In genomic region chr10:98956576-98957260, GRCh38 we compare ENCODE assay signal across 19 cellular contexts.
DNase-seq lines count a peak whose midpoint lies in the region; ATAC-seq and TF ChIP-seq lines count a peak whose summit lies in the region.
"Had no signal": no experiment of that assay in that cellular context is flagged by ENCODE, and none has a peak within 500 bp of the region (broad histone marks: within the 10 kb centered on the region; RNA-seq: fewer than 3 reads in every experiment).

No MANE protein-coding gene starts in this region.

- no peaks in the 10 kb centered on the region for H4K20me1 ChIP-seq in GM23248 (ENCODE audit: insufficient read depth)

- no peak overlapping the region for H3K27ac ChIP-seq in GM23248
- H3K27ac ChIP-seq: left ventricle myocardium inferior, parathyroid adenoma, skin epidermis, suprapubic skin had no signal

- TF ChIP-seq CTCF in fibroblast of mammary gland (conservative IDR thresholded peaks at IDR 0.05; ENCODE audit: control insufficient read depth, insufficient read depth, low read depth, low read length) (no peak), GM10248 (IDR thresholded peaks at IDR 0.05; ENCODE audit: control extremely low read depth, extremely low read depth, low read depth, missing control alignments) (no peak)

- DNase-seq in GM23248 = peak; percentile 23
- DNase-seq in T1000 (lab: John Stamatoyannopoulos, UW) = peak; percentile 43
- peak; percentile 66 for DNase-seq in fibroblast of mammary gland (ENCODE audit: low read depth)
- DNase-seq in renal cortical epithelial cell (ENCODE audit: low read depth) = peak; percentile 24
- no peak for DNase-seq in left ventricle myocardium superior
- DNase-seq in GM10248 (ENCODE audit: extremely low spot score) = no peak
- no peak for DNase-seq in activated gamma-delta T cell (lab: John Stamatoyannopoulos, UW)
- DNase-seq: activated CD4-positive, alpha-beta memory T cell treated with anti-CD3 and anti-CD28 coated beads for 36 hours; activated T-cell treated with anti-CD3 and anti-CD28 coated beads, Interleukin-2, amount 50 U/mL, for 1 hour; KG1; left ventricle myocardium inferior; NCI-H1105; NCI-H82; SW 1271 had no signal

- no peak overlapping the region for H3K9ac ChIP-seq in GM23248
- H3K9ac ChIP-seq: parathyroid adenoma had no signal

- no peaks in the 10 kb centered on the region for H3F3A ChIP-seq in GM23248 (ENCODE audit: insufficient read depth)

- no peaks in the 10 kb centered on the region for H3K9me3 ChIP-seq in GM23248 (ENCODE audit: low read depth)
- H3K9me3 ChIP-seq: left ventricle myocardium inferior, suprapubic skin had no signal

- no peaks in the 10 kb centered on the region for H3K4me1 ChIP-seq in GM23248 (ENCODE audit: insufficient read depth)
- H3K4me1 ChIP-seq: left ventricle myocardium inferior, parathyroid adenoma, suprapubic skin had no signal

- H3K36me3 ChIP-seq in GM23248 (ENCODE audit: low read depth) = no peaks in the 10 kb centered on the region
- H3K36me3 ChIP-seq: left ventricle myocardium inferior, suprapubic skin had no signal

- no peak overlapping the region for H3K4me2 ChIP-seq in GM23248 (ENCODE audit: unreplicated experiment)

- POLR2A ChIA-PET in GM10248 (lab: Yijun Ruan, JAX) = no interaction called here

- H3K9me2 ChIP-seq in GM23248 (ENCODE audit: insufficient read depth) = no peaks in the 10 kb centered on the region

- H3K27me3 ChIP-seq in GM23248 (replicated peaks; ENCODE audit: insufficient read depth) = no peaks in the 10 kb centered on the region
- H3K27me3 ChIP-seq: suprapubic skin had no signal

- intact Hi-C loops in left ventricle myocardium superior (cut with micrococcal nuclease) = no loop called here

- H3K79me2 ChIP-seq in GM23248 (ENCODE audit: insufficient read depth) = no peaks in the 10 kb centered on the region
- H3K79me2 ChIP-seq: parathyroid adenoma had no signal

- 39% methylated on average over 4 of the region's 4 CpGs for WGBS in GM23248 (ENCODE audit: low coverage in 1 of 2, low lambda C conversion rate in 2 of 2, missing lambda C conversion rate in 2 of 2), 2 experiments

- CTCF ChIA-PET in GM10248 (lab: Yijun Ruan, JAX) = interaction anchor here (1.4 kb wide), 1 partner anchor 10 kb away, joined by 4 read pairs; no protein-coding TSS in a partner anchor

- ATAC-seq in GM21825 (IDR thresholded peaks at IDR 0.05; ENCODE audit: unreplicated experiment) (no peak), left ventricle myocardium superior (no peak)
- ATAC-seq: activated naive CD4-positive, alpha-beta T cell treated with anti-CD3 and anti-CD28 coated beads, Interleukin-2, amount 50 U/mL, for 72 hours had no signal

- in situ Hi-C loops in GM23248 (cut with MboI) = no loop called here

- H3K4me3 ChIP-seq in GM23248 = no peak overlapping the region
- no peak overlapping the region for H3K4me3 ChIP-seq in fibroblast of mammary gland (ENCODE audit: control insufficient read depth, low read depth, low read length)
- H3K4me3 ChIP-seq: left ventricle myocardium inferior, skin epidermis, suprapubic skin had no signal

- no peak overlapping the region for H2AFZ ChIP-seq in GM23248
- H2AFZ ChIP-seq: parathyroid adenoma had no signal

Comparison
In these comparisons a context has a peak if more than half of its experiments do, and no peak if none do; other contexts are left out.
1. DNase-seq: peak in GM23248 (single experiment), T1000 (single experiment), fibroblast of mammary gland (single experiment) and renal cortical epithelial cell (single experiment); none in left ventricle myocardium superior (single experiment), GM10248 (single experiment) and activated gamma-delta T cell (single experiment).